Comparison of ENCODE assay signal across 8 cellular contexts in the genomic region with DNA sequence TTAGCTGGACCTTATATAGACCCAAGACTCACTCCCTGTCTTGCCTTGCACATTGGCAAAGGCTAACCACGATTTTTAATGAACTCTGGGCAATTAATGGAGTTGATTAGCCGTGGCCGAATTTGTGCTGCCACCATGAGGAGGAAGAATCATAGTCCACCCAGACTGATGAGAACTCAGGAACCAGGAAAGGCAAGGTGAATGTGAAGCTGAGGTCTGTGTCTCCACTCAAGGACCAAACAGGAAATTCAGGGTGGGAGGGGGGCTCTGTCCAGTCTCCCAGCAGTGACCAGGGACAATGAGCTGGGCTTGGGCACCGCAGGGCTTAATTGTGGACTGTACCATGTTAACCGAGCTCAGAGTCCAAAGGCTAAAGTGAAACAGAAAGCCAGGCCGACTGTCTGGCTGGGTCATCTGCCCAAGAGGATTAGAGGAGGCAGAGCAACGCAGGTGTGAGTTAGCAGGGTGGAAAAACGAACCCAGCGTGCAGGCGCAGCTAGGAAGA.
DNase-seq lines count a peak whose midpoint lies in the region; ATAC-seq and TF ChIP-seq lines count a peak whose summit lies in the region.

No MANE protein-coding gene starts in this region.

- H3K36me3 Mint-ChIP-seq in type B pancreatic cell: no peaks in the 10 kb centered on the region

- H3K9me3 Mint-ChIP-seq in type B pancreatic cell: no peaks in the 10 kb centered on the region

- H3K27ac Mint-ChIP-seq in type B pancreatic cell: peak overlapping the region; percentile 29

- TF ChIP-seq CTCF in WERI-Rb-1 (IDR thresholded peaks at IDR 0.05; ENCODE audit: low read depth, low read length) (peak; percentile 31; the same call in 1 of the 2 replicates), type B pancreatic cell (conservative IDR thresholded peaks at IDR 0.05) (no peak)

- intact Hi-C loops in left colon (cut with DNase I, micrococcal nuclease): no loop called here

- H3K27me3 ChIP-seq in WERI-Rb-1 (ENCODE audit: insufficient read depth, low read depth, severe bottlenecking): no peaks in the 10 kb centered on the region

- peak overlapping the region; percentile 66 for H3K27ac ChIP-seq in WERI-Rb-1

- H3K4me3 ChIP-seq in WERI-Rb-1 (ENCODE audit: low read depth, low read length): peak overlapping the region; percentile 42

- no peaks in the 10 kb centered on the region for H3K9me3 ChIP-seq in WERI-Rb-1 (ENCODE audit: severe bottlenecking)

- H3K27me3 Mint-ChIP-seq in type B pancreatic cell: no peaks in the 10 kb centered on the region

- ATAC-seq in left colon: peak; percentile 46

- H3K36me3 ChIP-seq in WERI-Rb-1: no peaks in the 10 kb centered on the region

- peaks cover 41% of the 10 kb centered on the region for H3K4me1 Mint-ChIP-seq in type B pancreatic cell (ENCODE audit: unreplicated experiment)

- DNase-seq in NCI-H82 (lab: John Stamatoyannopoulos, UW) (peak; percentile 29), NCI-H82 treated with DMSO at 0.1 percent for 48 hours (lab: John Stamatoyannopoulos, UW; ENCODE audit: unreplicated experiment) (no peak), WERI-Rb-1 (peak; percentile 55), left colon (no peak), type B pancreatic cell (ENCODE audit: extremely low spot score, unreplicated experiment) (no peak), amygdala (lab: John Stamatoyannopoulos, UW) (no peak), T-helper 9 cell (no peak), iPS-NIHi11 (ENCODE audit: low spot score) (no peak)

- H3K4me3 Mint-ChIP-seq in type B pancreatic cell: no peak overlapping the region

Comparison
In these comparisons a context has a peak if more than half of its experiments do, and no peak if none do; other contexts are left out.
1. DNase-seq: peak in NCI-H82 (single experiment) and WERI-Rb-1 (single experiment); none in NCI-H82 treated with DMSO at 0.1 percent for 48 hours (single experiment), left colon (0 of 2), type B pancreatic cell (single experiment), amygdala (0 of 56), T-helper 9 cell (single experiment) and iPS-NIHi11 (single experiment).